In the genomic region with DNA sequence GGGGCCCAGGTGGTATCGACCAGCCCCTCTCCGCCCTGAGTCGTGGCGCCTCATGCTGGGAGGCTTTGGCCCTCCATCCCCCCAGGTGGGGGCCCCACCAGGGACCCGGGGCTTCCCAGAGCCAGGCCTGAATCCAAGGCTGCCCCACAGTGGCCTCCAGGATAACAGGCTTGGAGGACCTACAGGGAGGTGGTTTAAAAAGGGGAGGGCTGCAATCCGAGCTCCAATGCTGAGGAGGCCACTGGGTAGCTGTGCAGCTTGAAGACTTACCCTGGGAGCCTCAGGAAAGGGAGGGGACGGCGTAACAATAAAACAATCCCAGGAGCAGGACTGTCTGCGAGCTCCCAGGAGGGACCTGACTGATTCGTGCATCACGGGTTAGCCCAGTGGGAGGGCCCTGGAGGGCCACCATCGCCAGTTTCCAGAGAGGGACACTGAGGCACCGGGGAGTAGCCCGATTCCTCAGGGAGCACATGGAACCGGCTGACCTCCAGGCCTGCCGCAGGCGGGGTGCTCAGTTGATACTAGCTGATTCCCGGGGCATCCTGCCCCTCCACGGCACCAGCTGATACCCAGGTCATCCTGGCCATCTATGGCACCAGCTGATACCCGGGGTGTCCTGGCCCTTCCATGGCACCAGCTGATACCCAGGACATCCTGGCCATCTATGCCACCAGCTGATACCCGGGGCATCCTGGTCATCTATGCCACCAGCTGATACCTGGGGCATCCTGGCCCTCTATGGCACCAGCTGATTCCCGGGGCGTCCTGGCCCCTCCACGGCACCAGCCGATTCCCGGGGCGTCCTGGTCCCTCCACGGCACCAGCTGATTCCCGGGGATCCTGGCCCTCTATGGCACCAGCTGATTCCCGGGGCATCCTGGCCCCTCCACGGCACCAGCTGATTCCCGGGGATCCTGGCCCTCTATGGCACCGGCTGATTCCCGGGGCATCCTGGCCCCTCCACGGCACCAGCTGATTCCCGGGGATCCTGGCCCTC, we compare ENCODE assay signal across 2 cellular contexts.
TF ChIP-seq lines count a peak whose summit lies in the region.

No MANE protein-coding gene starts in this region.

TF ChIP-seq in HEK293T, 16 proteins besides CTCF, POLR2A, EP300 and RAD21:
- TF ChIP-seq, protein P1, sequence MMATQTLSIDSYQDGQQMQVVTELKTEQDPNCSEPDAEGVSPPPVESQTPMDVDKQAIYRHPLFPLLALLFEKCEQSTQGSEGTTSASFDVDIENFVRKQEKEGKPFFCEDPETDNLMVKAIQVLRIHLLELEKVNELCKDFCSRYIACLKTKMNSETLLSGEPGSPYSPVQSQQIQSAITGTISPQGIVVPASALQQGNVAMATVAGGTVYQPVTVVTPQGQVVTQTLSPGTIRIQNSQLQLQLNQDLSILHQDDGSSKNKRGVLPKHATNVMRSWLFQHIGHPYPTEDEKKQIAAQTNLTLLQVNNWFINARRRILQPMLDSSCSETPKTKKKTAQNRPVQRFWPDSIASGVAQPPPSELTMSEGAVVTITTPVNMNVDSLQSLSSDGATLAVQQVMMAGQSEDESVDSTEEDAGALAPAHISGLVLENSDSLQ (IDR thresholded peaks at IDR 0.05): no peak
- TF ChIP-seq SUZ12 (IDR thresholded peaks at IDR 0.05) (no peak), CTBP1 (IDR thresholded peaks at IDR 0.05; ENCODE audit: borderline replicate concordance) (no peak), HDGF (IDR thresholded peaks at IDR 0.05; ENCODE audit: borderline replicate concordance) (no peak), ELF4 (IDR thresholded peaks at IDR 0.05) (no peak), SP1 (IDR thresholded peaks at IDR 0.05) (no peak), ZNF384 (IDR thresholded peaks at IDR 0.05) (no peak), FOXA1 (IDR thresholded peaks at IDR 0.05) (no peak)

TF ChIP-seq in K562, 482 proteins besides CTCF, POLR2A, EP300 and RAD21:
- no peak for TF ChIP-seq HNRNPH1 (optimal IDR thresholded peaks at IDR 0.05; ENCODE audit: low read depth, low read length)
- TF ChIP-seq ZFP36 (IDR thresholded peaks at IDR 0.05; ENCODE audit: low read depth, low read length, partially characterized antibody): peak; percentile 24
TF ChIP-seq in K562: peak in this region for 1.
